In the genomic region with DNA sequence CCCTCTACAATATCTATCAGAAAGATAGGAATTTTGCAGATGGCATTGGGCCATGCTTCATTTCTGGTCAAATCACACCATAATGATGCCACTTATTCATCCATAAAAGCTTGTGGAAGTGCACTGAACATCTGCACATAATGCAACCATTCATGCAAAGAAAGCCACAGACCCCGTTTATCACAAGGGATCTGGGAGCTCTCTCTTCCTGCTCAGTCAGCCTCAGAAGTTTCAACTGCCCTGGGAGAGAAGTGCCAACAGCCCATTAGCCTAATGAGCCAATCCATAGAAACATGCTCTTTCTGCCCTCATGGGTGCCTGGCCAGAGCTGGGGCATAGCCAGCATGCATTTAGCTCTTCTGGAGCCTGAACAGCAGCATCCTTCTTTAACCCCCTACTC, we compare ENCODE assay signal across 25 cellular contexts.
A peak's percentile ranks its signal among the peaks of the same experiment; 100 is the strongest.
DNase-seq lines count a peak whose midpoint lies in the region; ATAC-seq lines count a peak whose summit lies in the region.
"Had no signal": no experiment of that assay in that cellular context is flagged by ENCODE, and none has a peak within 500 bp of the region (broad histone marks: within the 10 kb centered on the region; RNA-seq: fewer than 3 reads in every experiment).

No MANE protein-coding gene starts in this region.

- no peaks in the 10 kb centered on the region for H3K36me3 Mint-ChIP-seq in immature natural killer cell
- H3K36me3 Mint-ChIP-seq: activated naive CD8-positive, alpha-beta T cell treated with anti-CD3 and anti-CD28 coated beads, Interleukin-2, amount 10 ng/mL, durations not matched to agents 7 days and 5 days; CD8-positive, alpha-beta memory T cell; naive thymus-derived CD8-positive, alpha-beta T cell had no signal

- H3K4me2 ChIP-seq in BLaER1 treated with 17β-estradiol and CSF1 and Interleukin-3, amounts not matched to agents 10 nM and 100 nM, result peak overlapping the region in 9 of 11 experiments; percentile 20 to 70 (median 54); a peak in 15 of 22 replicates

- ATAC-seq in left lobe of liver (no peak), HG02884 (IDR thresholded peaks at IDR 0.05; ENCODE audit: unreplicated experiment) (no peak)
- ATAC-seq: activated CD4-positive, CD25-positive, alpha-beta regulatory T cell treated with anti-CD3 and anti-CD28 coated beads, Interleukin-2, amount 50 U/mL, for 24 hours; esophagus mucosa; naive thymus-derived CD8-positive, alpha-beta T cell; Panc1; psoas muscle had no signal

- no peak overlapping the region for H3K27ac Mint-ChIP-seq in immature natural killer cell
- H3K27ac Mint-ChIP-seq: activated naive CD8-positive, alpha-beta T cell treated with anti-CD3 and anti-CD28 coated beads, Interleukin-2, amount 10 ng/mL, durations not matched to agents 7 days and 5 days; activated T-helper 1 cell treated with anti-CD3 and anti-CD28 coated beads, Interleukin-12 subunit alpha, Interleukin-12 subunit beta, Interleukin-2, Interleukin-4 antibody, amounts not matched to agents 30 ng/mL and 10 ng/mL and 1 ng/mL, durations not matched to agents 14 hours and 24 hours and 36 hours; CD8-positive, alpha-beta memory T cell; naive thymus-derived CD8-positive, alpha-beta T cell had no signal

- H3K27me3 ChIP-seq in BLaER1 treated with 17β-estradiol and CSF1 and Interleukin-3, amounts not matched to agents 10 nM and 100 nM, result no peaks in the 10 kb centered on the region
- H3K27me3 ChIP-seq: cardiac muscle cell, spleen had no signal

- H3K9ac ChIP-seq in BLaER1 treated with 17β-estradiol and CSF1 and Interleukin-3, amounts not matched to agents 10 nM and 100 nM, result no peak overlapping the region

- no peaks in the 10 kb centered on the region for H3K4me1 Mint-ChIP-seq in immature natural killer cell
- H3K4me1 Mint-ChIP-seq: activated naive CD8-positive, alpha-beta T cell treated with anti-CD3 and anti-CD28 coated beads, Interleukin-2, amount 10 ng/mL, durations not matched to agents 7 days and 5 days; CD8-positive, alpha-beta memory T cell; naive thymus-derived CD8-positive, alpha-beta T cell had no signal

- H3K27me3 Mint-ChIP-seq in immature natural killer cell (ENCODE audit: low read depth in 3 of 3), result peaks cover 0 to 8% (median 2%) of the 10 kb centered on the region in 3 donors

- no peaks in the 10 kb centered on the region for H4K20me1 ChIP-seq in BLaER1 treated with 17β-estradiol and CSF1 and Interleukin-3, amounts not matched to agents 10 nM and 100 nM

- H3K9me3 Mint-ChIP-seq in immature natural killer cell, result peaks cover 0 to 2% (median 0%) of the 10 kb centered on the region in 6 donors
- H3K9me3 Mint-ChIP-seq: activated naive CD8-positive, alpha-beta T cell treated with anti-CD3 and anti-CD28 coated beads, Interleukin-2, amount 10 ng/mL, durations not matched to agents 7 days and 5 days; activated T-helper 1 cell treated with anti-CD3 and anti-CD28 coated beads, Interleukin-12 subunit alpha, Interleukin-12 subunit beta, Interleukin-2, Interleukin-4 antibody, amounts not matched to agents 30 ng/mL and 10 ng/mL and 1 ng/mL, durations not matched to agents 14 hours and 24 hours and 36 hours; CD8-positive, alpha-beta memory T cell; naive thymus-derived CD8-positive, alpha-beta T cell had no signal

- no peak overlapping the region for H3K27ac ChIP-seq in BLaER1 treated with 17β-estradiol and CSF1 and Interleukin-3, amounts not matched to agents 10 nM and 100 nM
- H3K27ac ChIP-seq: cardiac muscle cell, psoas muscle, SK-N-MC, spleen, thoracic aorta had no signal

- H3K4me3 ChIP-seq in BLaER1 treated with 17β-estradiol and CSF1 and Interleukin-3, amounts not matched to agents 10 nM and 100 nM, result no peak overlapping the region
- H3K4me3 ChIP-seq: cardiac muscle cell, psoas muscle, SK-N-MC, spleen, thoracic aorta had no signal

- DNase-seq in NCI-H524 treated with DMSO at 0.1 percent for 48 hours (lab: John Stamatoyannopoulos, UW) (peak; percentile 70), globus pallidus (ENCODE audit: low spot score) (peak; percentile 79), occipital lobe (lab: John Stamatoyannopoulos, UW) (peak; percentile 31), left lobe of liver (ENCODE audit: low spot score) (no peak), immature natural killer cell (no peak)
- DNase-seq in stimulated activated CD4-positive, alpha-beta T cell treated with anti-CD3 and anti-CD28 coated beads, Interleukin-15, amount 100 ng/mL, for 24 hours, result no peak
- DNase-seq: activated CD8-positive, alpha-beta memory T cell treated with anti-CD3 and anti-CD28 coated beads for 24 hours; activated naive CD8-positive, alpha-beta T cell treated with anti-CD3 and anti-CD28 coated beads, Interleukin-2, amount 10 ng/mL, durations not matched to agents 7 days and 5 days; CD8-positive, alpha-beta memory T cell; HCEC 1CT; mammary epithelial cell; naive thymus-derived CD8-positive, alpha-beta T cell; NCI-H2029 treated with DMSO at 0.1 percent for 48 hours; psoas muscle; spleen; T1000 had no signal

- H3K4me1 ChIP-seq in BLaER1 treated with 17β-estradiol and CSF1 and Interleukin-3, amounts not matched to agents 10 nM and 100 nM, result peaks cover 0 to 23% (median 18%) of the 10 kb centered on the region in 10 experiments; a peak in 15 of 20 replicates
- H3K4me1 ChIP-seq: psoas muscle, spleen had no signal

- H3K9me3 ChIP-seq in BLaER1 treated with 17β-estradiol and CSF1 and Interleukin-3, amounts not matched to agents 10 nM and 100 nM (replicated peaks in 1 of 11), result peaks cover 0 to 5% (median 3%) of the 10 kb centered on the region in 11 experiments; a peak in 6 of 22 replicates
- H3K9me3 ChIP-seq: psoas muscle, spleen, thoracic aorta had no signal

- H3K4me3 Mint-ChIP-seq in immature natural killer cell, result no peak overlapping the region
- H3K4me3 Mint-ChIP-seq: activated naive CD8-positive, alpha-beta T cell treated with anti-CD3 and anti-CD28 coated beads, Interleukin-2, amount 10 ng/mL, durations not matched to agents 7 days and 5 days; activated T-helper 1 cell treated with anti-CD3 and anti-CD28 coated beads, Interleukin-12 subunit alpha, Interleukin-12 subunit beta, Interleukin-2, Interleukin-4 antibody, amounts not matched to agents 30 ng/mL and 10 ng/mL and 1 ng/mL, durations not matched to agents 14 hours and 24 hours and 36 hours; CD8-positive, alpha-beta memory T cell; naive thymus-derived CD8-positive, alpha-beta T cell had no signal

- no peaks in the 10 kb centered on the region for H3K36me3 ChIP-seq in BLaER1 treated with 17β-estradiol and CSF1 and Interleukin-3, amounts not matched to agents 10 nM and 100 nM
- H3K36me3 ChIP-seq: cardiac muscle cell, spleen, thoracic aorta had no signal

Comparison
In these comparisons a context has a peak if more than half of its experiments do, and no peak if none do; other contexts are left out.
1. DNase-seq: peak in NCI-H524 treated with DMSO at 0.1 percent for 48 hours (single experiment), globus pallidus (single experiment) and occipital lobe (single experiment); none in left lobe of liver (single experiment), stimulated activated CD4-positive, alpha-beta T cell treated with anti-CD3 and anti-CD28 coated beads, Interleukin-15, amount 100 ng/mL, for 24 hours (single experiment) and immature natural killer cell (0 of 3).